Comparison of ENCODE assay signal across 1 cellular context in genomic region chr7:133815677-133816210, GRCh38.
TF ChIP-seq lines count a peak whose summit lies in the region.

No MANE protein-coding gene starts in this region.

TF ChIP-seq in HepG2, 621 proteins besides CTCF, POLR2A, EP300 and RAD21 (continued from another document and continues in another):
- TF ChIP-seq SYNCRIP (IDR thresholded peaks at IDR 0.05; ENCODE audit: insufficient read depth, low read depth, low read length) (no peak), E2F1 (CRISPR knock-in tag; IDR thresholded peaks at IDR 0.05) (no peak), PRDM15 (CRISPR knock-in tag; IDR thresholded peaks at IDR 0.05) (no peak), THRA (CRISPR knock-in tag; IDR thresholded peaks at IDR 0.05; ENCODE audit: borderline replicate concordance) (peak; percentile 46; the same call in 1 of the 2 replicates), JUN (CRISPR knock-in tag; IDR thresholded peaks at IDR 0.05) (no peak), ZNF512B (CRISPR knock-in tag; IDR thresholded peaks at IDR 0.05; ENCODE audit: borderline replicate concordance) (no peak), SOX13 (IDR thresholded peaks at IDR 0.05) (0 out of 2 replicates have a peak, but pooled peaks have one; percentile 40), SOX13 (CRISPR knock-in tag; conservative IDR thresholded peaks at IDR 0.05 in 1 of 2, IDR thresholded peaks at IDR 0.05 in 1 of 2) (peak in 1 of 2 experiments; percentile 84; a peak in 2 of 4 replicates), ZNF740 (CRISPR knock-in tag; IDR thresholded peaks at IDR 0.05) (no peak), DMTF1 (CRISPR knock-in tag; IDR thresholded peaks at IDR 0.05) (no peak), FOXA1 (IDR thresholded peaks at IDR 0.05) (peak; percentile 54), FOXA1 (CRISPR knock-in tag; IDR thresholded peaks at IDR 0.05) (peak; percentile 83; the same call in 1 of the 2 replicates), ZNF337 (CRISPR knock-in tag; IDR thresholded peaks at IDR 0.05; ENCODE audit: borderline replicate concordance, low read depth) (no peak), RORA (CRISPR knock-in tag; IDR thresholded peaks at IDR 0.05) (no peak), MEIS1 (CRISPR knock-in tag; IDR thresholded peaks at IDR 0.05; ENCODE audit: borderline replicate concordance) (no peak), GPN1 (CRISPR knock-in tag; IDR thresholded peaks at IDR 0.05; ENCODE audit: borderline replicate concordance) (no peak), ZNF275 (CRISPR knock-in tag; IDR thresholded peaks at IDR 0.05; ENCODE audit: borderline replicate concordance) (no peak), ZNF839 (CRISPR knock-in tag; IDR thresholded peaks at IDR 0.05; ENCODE audit: borderline replicate concordance) (no peak), MYC (CRISPR knock-in tag; IDR thresholded peaks at IDR 0.05; ENCODE audit: borderline replicate concordance) (no peak), ZFP37 (CRISPR knock-in tag; IDR thresholded peaks at IDR 0.05; ENCODE audit: borderline replicate concordance) (no peak), ISX (CRISPR knock-in tag; conservative IDR thresholded peaks at IDR 0.05) (no peak), ZSCAN22 (CRISPR knock-in tag; IDR thresholded peaks at IDR 0.05) (no peak), FOXP4 (CRISPR knock-in tag; IDR thresholded peaks at IDR 0.05) (peak; percentile 87), SRSF4 (IDR thresholded peaks at IDR 0.05; ENCODE audit: low read depth, low read length, poor library complexity, severe bottlenecking) (no peak), SIX1 (CRISPR knock-in tag; IDR thresholded peaks at IDR 0.05; ENCODE audit: borderline replicate concordance) (peak; percentile 98), ZNF331 (CRISPR knock-in tag; IDR thresholded peaks at IDR 0.05) (peak; percentile 53; the same call in 1 of the 2 replicates), TRIM22 (IDR thresholded peaks at IDR 0.05) (no peak), ZNF605 (CRISPR knock-in tag; IDR thresholded peaks at IDR 0.05) (peak; percentile 59; the same call in 1 of the 2 replicates), BORCS8-MEF2B (CRISPR knock-in tag; IDR thresholded peaks at IDR 0.05) (no peak), FOXP1 (IDR thresholded peaks at IDR 0.05) (peak; percentile 34; the same call in 1 of the 2 replicates), FOXP1 (CRISPR knock-in tag; IDR thresholded peaks at IDR 0.05) (peak; percentile 61), MAF1 (CRISPR knock-in tag; IDR thresholded peaks at IDR 0.05; ENCODE audit: borderline replicate concordance) (no peak), REXO4 (CRISPR knock-in tag; IDR thresholded peaks at IDR 0.05; ENCODE audit: borderline replicate concordance) (no peak), ZBTB14 (CRISPR knock-in tag; IDR thresholded peaks at IDR 0.05) (no peak), IRF1 (CRISPR knock-in tag; IDR thresholded peaks at IDR 0.05; ENCODE audit: low read depth) (no peak), ZNF720 (CRISPR knock-in tag; IDR thresholded peaks at IDR 0.05) (no peak), MYPOP (CRISPR knock-in tag; IDR thresholded peaks at IDR 0.05) (no peak), TBX3 (IDR thresholded peaks at IDR 0.05; ENCODE audit: borderline replicate concordance) (peak; percentile 81; the same call in 1 of the 2 replicates), TRIM24 (CRISPR knock-in tag; IDR thresholded peaks at IDR 0.05) (no peak), ZNF547 (CRISPR knock-in tag; IDR thresholded peaks at IDR 0.05) (no peak), ZNF101 (CRISPR knock-in tag; IDR thresholded peaks at IDR 0.05; ENCODE audit: borderline replicate concordance, low read depth) (no peak), SP140L (CRISPR knock-in tag; IDR thresholded peaks at IDR 0.05; ENCODE audit: borderline replicate concordance) (no peak), CBFB (CRISPR knock-in tag; IDR thresholded peaks at IDR 0.05) (peak; percentile 92)
